Comparison of ENCODE assay signal across 10 cellular contexts in genomic region chr3:136545664-136546266, GRCh38.
A peak's percentile ranks its signal among the peaks of the same experiment; 100 is the strongest.
DNase-seq lines count a peak whose midpoint lies in the region; ATAC-seq and TF ChIP-seq lines count a peak whose summit lies in the region.
"Had no signal": no experiment of that assay in that cellular context is flagged by ENCODE, and none has a peak within 500 bp of the region (broad histone marks: within the 10 kb centered on the region; RNA-seq: fewer than 3 reads in every experiment).

No MANE protein-coding gene starts in this region.

- H3K36me3 ChIP-seq in uterus = no peaks in the 10 kb centered on the region
- H3K36me3 ChIP-seq: vagina had no signal

- intact Hi-C loops in uterus (cut with DNase I; ENCODE audit: low total_unique reads) = no loop called here

- in situ Hi-C loops in Caki2 (cut with HindIII; ENCODE audit: low pct_unique_long_range_greater_than_20kb, low sequenced_read_pairs) = no loop called here

- peak; percentile 17 for DNase-seq in Caki2 (ENCODE audit: low read depth)
- peak; percentile 42 for DNase-seq in M059J (ENCODE audit: low read depth)
- DNase-seq in choroid plexus epithelial cell (ENCODE audit: low read depth) = peak; percentile 65
- peak; percentile 57 for DNase-seq in medulla oblongata (ENCODE audit: extremely low spot score)
- DNase-seq in NCI-H526 (lab: John Stamatoyannopoulos, UW) = no peak
- no peak for DNase-seq in NCI-H748 (lab: John Stamatoyannopoulos, UW; ENCODE audit: unreplicated experiment)
- no peak for DNase-seq in uterus
- DNase-seq: activated gamma-delta T cell treated with Interleukin-2 at 50 U/mL for 16 hours had no signal

- ATAC-seq in HG03442 (IDR thresholded peaks at IDR 0.05; ENCODE audit: unreplicated experiment) = no peak

- no peaks in the 10 kb centered on the region for H3K27me3 ChIP-seq in uterus
- H3K27me3 ChIP-seq: vagina had no signal

- no peak for TF ChIP-seq POLR2A in uterus (IDR thresholded peaks at IDR 0.05)

- peaks cover 0 to 3% of the 10 kb centered on the region in 2 donors for H3K4me1 ChIP-seq in uterus
- H3K4me1 ChIP-seq: vagina had no signal

- TF ChIP-seq CTCF in choroid plexus epithelial cell (conservative IDR thresholded peaks at IDR 0.05; ENCODE audit: low read depth, low read length) (peak; percentile 48), uterus (IDR thresholded peaks at IDR 0.05) (no peak)

- H3K9me3 ChIP-seq in uterus = no peaks in the 10 kb centered on the region
- H3K9me3 ChIP-seq: vagina had no signal

- no peak overlapping the region for H3K4me3 ChIP-seq in choroid plexus epithelial cell (ENCODE audit: low read depth, low read length)
- no peak overlapping the region for H3K4me3 ChIP-seq in uterus
- H3K4me3 ChIP-seq: vagina had no signal

- no peak overlapping the region for H3K27ac ChIP-seq in uterus
- H3K27ac ChIP-seq: vagina had no signal

Comparison
In these comparisons a context has a peak if more than half of its experiments do, and no peak if none do; other contexts are left out.
1. DNase-seq: peak in Caki2 (single experiment), M059J (single experiment), choroid plexus epithelial cell (single experiment) and medulla oblongata (single experiment); none in NCI-H526 (0 of 2), NCI-H748 (single experiment) and uterus (0 of 2).